ENCODE assay signal across 1 cellular context in genomic region chr11:77061258-77061657, GRCh38.
TF ChIP-seq lines count a peak whose summit lies in the region.
"Not testable (repeated sequence)": the region's sequence is repeated elsewhere in the genome, so short reads cannot be mapped to it uniquely, and the experiment has no call there.

No MANE protein-coding gene starts in this region.

TF ChIP-seq in HepG2, 621 proteins besides CTCF, POLR2A, EP300 and RAD21 (continued from another document and continues in another):
- TF ChIP-seq MLX (CRISPR knock-in tag; IDR thresholded peaks at IDR 0.05) (0 out of 2 replicates have a peak, but pooled peaks have one; percentile 63), HHEX (CRISPR knock-in tag; IDR thresholded peaks at IDR 0.05) (peak; percentile 43; the same call in 1 of the 2 replicates), TCF7 (IDR thresholded peaks at IDR 0.05; ENCODE audit: low read depth) (peak; percentile 53; the same call in 1 of the 2 replicates), FOSL2 (CRISPR knock-in tag; IDR thresholded peaks at IDR 0.05) (peak; percentile 59), TBX2 (CRISPR knock-in tag; IDR thresholded peaks at IDR 0.05; ENCODE audit: borderline replicate concordance) (peak; percentile 41; the same call in 1 of the 2 replicates), TBX3 (IDR thresholded peaks at IDR 0.05; ENCODE audit: borderline replicate concordance) (peak; percentile 76), PITX1 (CRISPR knock-in tag; IDR thresholded peaks at IDR 0.05) (peak; percentile 86), PPARG (CRISPR knock-in tag; conservative IDR thresholded peaks at IDR 0.05) (peak; percentile 65), ZMYM4 (CRISPR knock-in tag; IDR thresholded peaks at IDR 0.05) (peak; percentile 65), CREM (IDR thresholded peaks at IDR 0.05) (peak; percentile 49; the same call in 1 of the 2 replicates), SP5 (CRISPR knock-in tag; IDR thresholded peaks at IDR 0.05; ENCODE audit: borderline replicate concordance, low read depth) (0 out of 2 replicates have a peak, but pooled peaks have one; percentile 43), ZKSCAN8 (CRISPR knock-in tag; IDR thresholded peaks at IDR 0.05; ENCODE audit: borderline replicate concordance) (peak; percentile 51; the same call in 1 of the 2 replicates), IRF2 (CRISPR knock-in tag; IDR thresholded peaks at IDR 0.05) (peak; percentile 55; the same call in 1 of the 2 replicates), KDM1A (CRISPR knock-in tag; IDR thresholded peaks at IDR 0.05) (peak; percentile 73; the same call in 1 of the 2 replicates), ZNF12 (CRISPR knock-in tag; IDR thresholded peaks at IDR 0.05) (peak; percentile 74), KDM4B (CRISPR knock-in tag; IDR thresholded peaks at IDR 0.05) (peak; percentile 49; the same call in 1 of the 2 replicates), ZNF503 (CRISPR knock-in tag; IDR thresholded peaks at IDR 0.05) (peak; percentile 33; the same call in 1 of the 2 replicates), ZGPAT (CRISPR knock-in tag; IDR thresholded peaks at IDR 0.05) (peak; percentile 68), TARDBP (CRISPR knock-in tag; IDR thresholded peaks at IDR 0.05) (0 out of 2 replicates have a peak, but pooled peaks have one; percentile 50), HOXA5 (CRISPR knock-in tag; IDR thresholded peaks at IDR 0.05) (0 out of 2 replicates have a peak, but pooled peaks have one; percentile 57), NONO (CRISPR knock-in tag; conservative IDR thresholded peaks at IDR 0.05) (0 out of 2 replicates have a peak, but pooled peaks have one; percentile 25), SIX1 (CRISPR knock-in tag; IDR thresholded peaks at IDR 0.05; ENCODE audit: borderline replicate concordance) (peak; percentile 65; the same call in 1 of the 2 replicates), HMG20A (CRISPR knock-in tag; IDR thresholded peaks at IDR 0.05; ENCODE audit: borderline replicate concordance) (peak; percentile 84), THAP11 (CRISPR knock-in tag; IDR thresholded peaks at IDR 0.05) (peak; percentile 69; the same call in 1 of the 2 replicates), HMG20B (CRISPR knock-in tag; conservative IDR thresholded peaks at IDR 0.05) (0 out of 2 replicates have a peak, but pooled peaks have one; percentile 17), BCL6 (CRISPR knock-in tag; IDR thresholded peaks at IDR 0.05) (peak; percentile 83), ADNP (CRISPR knock-in tag; IDR thresholded peaks at IDR 0.05) (0 out of 2 replicates have a peak, but pooled peaks have one; percentile 41), ZBTB7B (CRISPR knock-in tag; IDR thresholded peaks at IDR 0.05) (0 out of 2 replicates have a peak, but pooled peaks have one; percentile 26), SOX13 (IDR thresholded peaks at IDR 0.05) (0 out of 2 replicates have a peak, but pooled peaks have one; percentile 51), SOX13 (CRISPR knock-in tag; conservative IDR thresholded peaks at IDR 0.05 in 1 of 2, IDR thresholded peaks at IDR 0.05 in 1 of 2) (peak in 1 of 2 experiments; percentile 89; a peak in 2 of 4 replicates), KLF6 (CRISPR knock-in tag; IDR thresholded peaks at IDR 0.05) (peak; percentile 32; the same call in 1 of the 2 replicates), FOXA3 (CRISPR knock-in tag; IDR thresholded peaks at IDR 0.05) (peak; percentile 97)
- TF ChIP-seq, protein P1, sequence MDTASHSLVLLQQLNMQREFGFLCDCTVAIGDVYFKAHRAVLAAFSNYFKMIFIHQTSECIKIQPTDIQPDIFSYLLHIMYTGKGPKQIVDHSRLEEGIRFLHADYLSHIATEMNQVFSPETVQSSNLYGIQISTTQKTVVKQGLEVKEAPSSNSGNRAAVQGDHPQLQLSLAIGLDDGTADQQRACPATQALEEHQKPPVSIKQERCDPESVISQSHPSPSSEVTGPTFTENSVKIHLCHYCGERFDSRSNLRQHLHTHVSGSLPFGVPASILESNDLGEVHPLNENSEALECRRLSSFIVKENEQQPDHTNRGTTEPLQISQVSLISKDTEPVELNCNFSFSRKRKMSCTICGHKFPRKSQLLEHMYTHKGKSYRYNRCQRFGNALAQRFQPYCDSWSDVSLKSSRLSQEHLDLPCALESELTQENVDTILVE (CRISPR knock-in tag; IDR thresholded peaks at IDR 0.05): peak; percentile 89
- TF ChIP-seq, protein P2, sequence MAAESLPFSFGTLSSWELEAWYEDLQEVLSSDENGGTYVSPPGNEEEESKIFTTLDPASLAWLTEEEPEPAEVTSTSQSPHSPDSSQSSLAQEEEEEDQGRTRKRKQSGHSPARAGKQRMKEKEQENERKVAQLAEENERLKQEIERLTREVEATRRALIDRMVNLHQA (CRISPR knock-in tag; IDR thresholded peaks at IDR 0.05): peak; percentile 96; the same call in 1 of the 2 replicates
- not testable (repeated sequence) for TF ChIP-seq CREM (CRISPR knock-in tag; IDR thresholded peaks at IDR 0.05); NONO (IDR thresholded peaks at IDR 0.05)
- TF ChIP-seq, protein P3, sequence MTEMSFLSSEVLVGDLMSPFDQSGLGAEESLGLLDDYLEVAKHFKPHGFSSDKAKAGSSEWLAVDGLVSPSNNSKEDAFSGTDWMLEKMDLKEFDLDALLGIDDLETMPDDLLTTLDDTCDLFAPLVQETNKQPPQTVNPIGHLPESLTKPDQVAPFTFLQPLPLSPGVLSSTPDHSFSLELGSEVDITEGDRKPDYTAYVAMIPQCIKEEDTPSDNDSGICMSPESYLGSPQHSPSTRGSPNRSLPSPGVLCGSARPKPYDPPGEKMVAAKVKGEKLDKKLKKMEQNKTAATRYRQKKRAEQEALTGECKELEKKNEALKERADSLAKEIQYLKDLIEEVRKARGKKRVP (CRISPR knock-in tag; IDR thresholded peaks at IDR 0.05): peak; percentile 69 to 99
- TF ChIP-seq, protein P4, sequence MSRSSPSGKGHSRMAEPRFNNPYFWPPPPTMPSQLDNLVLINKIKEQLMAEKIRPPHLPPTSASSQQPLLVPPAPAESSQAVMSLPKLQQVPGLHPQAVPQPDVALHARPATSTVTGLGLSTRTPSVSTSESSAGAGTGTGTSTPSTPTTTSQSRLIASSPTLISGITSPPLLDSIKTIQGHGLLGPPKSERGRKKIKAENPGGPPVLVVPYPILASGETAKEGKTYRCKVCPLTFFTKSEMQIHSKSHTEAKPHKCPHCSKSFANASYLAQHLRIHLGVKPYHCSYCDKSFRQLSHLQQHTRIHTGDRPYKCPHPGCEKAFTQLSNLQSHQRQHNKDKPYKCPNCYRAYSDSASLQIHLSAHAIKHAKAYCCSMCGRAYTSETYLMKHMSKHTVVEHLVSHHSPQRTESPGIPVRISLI (CRISPR knock-in tag; IDR thresholded peaks at IDR 0.05; ENCODE audit: borderline replicate concordance): peak; percentile 22; the same call in 1 of the 2 replicates
- TF ChIP-seq, protein P5, sequence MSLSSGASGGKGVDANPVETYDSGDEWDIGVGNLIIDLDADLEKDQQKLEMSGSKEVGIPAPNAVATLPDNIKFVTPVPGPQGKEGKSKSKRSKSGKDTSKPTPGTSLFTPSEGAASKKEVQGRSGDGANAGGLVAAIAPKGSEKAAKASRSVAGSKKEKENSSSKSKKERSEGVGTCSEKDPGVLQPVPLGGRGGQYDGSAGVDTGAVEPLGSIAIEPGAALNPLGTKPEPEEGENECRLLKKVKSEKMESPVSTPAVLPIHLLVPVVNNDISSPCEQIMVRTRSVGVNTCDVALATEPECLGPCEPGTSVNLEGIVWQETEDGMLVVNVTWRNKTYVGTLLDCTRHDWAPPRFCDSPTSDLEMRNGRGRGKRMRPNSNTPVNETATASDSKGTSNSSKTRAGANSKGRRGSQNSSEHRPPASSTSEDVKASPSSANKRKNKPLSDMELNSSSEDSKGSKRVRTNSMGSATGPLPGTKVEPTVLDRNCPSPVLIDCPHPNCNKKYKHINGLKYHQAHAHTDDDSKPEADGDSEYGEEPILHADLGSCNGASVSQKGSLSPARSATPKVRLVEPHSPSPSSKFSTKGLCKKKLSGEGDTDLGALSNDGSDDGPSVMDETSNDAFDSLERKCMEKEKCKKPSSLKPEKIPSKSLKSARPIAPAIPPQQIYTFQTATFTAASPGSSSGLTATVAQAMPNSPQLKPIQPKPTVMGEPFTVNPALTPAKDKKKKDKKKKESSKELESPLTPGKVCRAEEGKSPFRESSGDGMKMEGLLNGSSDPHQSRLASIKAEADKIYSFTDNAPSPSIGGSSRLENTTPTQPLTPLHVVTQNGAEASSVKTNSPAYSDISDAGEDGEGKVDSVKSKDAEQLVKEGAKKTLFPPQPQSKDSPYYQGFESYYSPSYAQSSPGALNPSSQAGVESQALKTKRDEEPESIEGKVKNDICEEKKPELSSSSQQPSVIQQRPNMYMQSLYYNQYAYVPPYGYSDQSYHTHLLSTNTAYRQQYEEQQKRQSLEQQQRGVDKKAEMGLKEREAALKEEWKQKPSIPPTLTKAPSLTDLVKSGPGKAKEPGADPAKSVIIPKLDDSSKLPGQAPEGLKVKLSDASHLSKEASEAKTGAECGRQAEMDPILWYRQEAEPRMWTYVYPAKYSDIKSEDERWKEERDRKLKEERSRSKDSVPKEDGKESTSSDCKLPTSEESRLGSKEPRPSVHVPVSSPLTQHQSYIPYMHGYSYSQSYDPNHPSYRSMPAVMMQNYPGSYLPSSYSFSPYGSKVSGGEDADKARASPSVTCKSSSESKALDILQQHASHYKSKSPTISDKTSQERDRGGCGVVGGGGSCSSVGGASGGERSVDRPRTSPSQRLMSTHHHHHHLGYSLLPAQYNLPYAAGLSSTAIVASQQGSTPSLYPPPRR (CRISPR knock-in tag; IDR thresholded peaks at IDR 0.05; ENCODE audit: borderline replicate concordance): peak; percentile 87
- TF ChIP-seq, protein P6, sequence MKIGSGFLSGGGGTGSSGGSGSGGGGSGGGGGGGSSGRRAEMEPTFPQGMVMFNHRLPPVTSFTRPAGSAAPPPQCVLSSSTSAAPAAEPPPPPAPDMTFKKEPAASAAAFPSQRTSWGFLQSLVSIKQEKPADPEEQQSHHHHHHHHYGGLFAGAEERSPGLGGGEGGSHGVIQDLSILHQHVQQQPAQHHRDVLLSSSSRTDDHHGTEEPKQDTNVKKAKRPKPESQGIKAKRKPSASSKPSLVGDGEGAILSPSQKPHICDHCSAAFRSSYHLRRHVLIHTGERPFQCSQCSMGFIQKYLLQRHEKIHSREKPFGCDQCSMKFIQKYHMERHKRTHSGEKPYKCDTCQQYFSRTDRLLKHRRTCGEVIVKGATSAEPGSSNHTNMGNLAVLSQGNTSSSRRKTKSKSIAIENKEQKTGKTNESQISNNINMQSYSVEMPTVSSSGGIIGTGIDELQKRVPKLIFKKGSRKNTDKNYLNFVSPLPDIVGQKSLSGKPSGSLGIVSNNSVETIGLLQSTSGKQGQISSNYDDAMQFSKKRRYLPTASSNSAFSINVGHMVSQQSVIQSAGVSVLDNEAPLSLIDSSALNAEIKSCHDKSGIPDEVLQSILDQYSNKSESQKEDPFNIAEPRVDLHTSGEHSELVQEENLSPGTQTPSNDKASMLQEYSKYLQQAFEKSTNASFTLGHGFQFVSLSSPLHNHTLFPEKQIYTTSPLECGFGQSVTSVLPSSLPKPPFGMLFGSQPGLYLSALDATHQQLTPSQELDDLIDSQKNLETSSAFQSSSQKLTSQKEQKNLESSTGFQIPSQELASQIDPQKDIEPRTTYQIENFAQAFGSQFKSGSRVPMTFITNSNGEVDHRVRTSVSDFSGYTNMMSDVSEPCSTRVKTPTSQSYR (CRISPR knock-in tag; IDR thresholded peaks at IDR 0.05; ENCODE audit: borderline replicate concordance): 0 out of 2 replicates have a peak, but pooled peaks have one; percentile 20
- TF ChIP-seq, protein P7, sequence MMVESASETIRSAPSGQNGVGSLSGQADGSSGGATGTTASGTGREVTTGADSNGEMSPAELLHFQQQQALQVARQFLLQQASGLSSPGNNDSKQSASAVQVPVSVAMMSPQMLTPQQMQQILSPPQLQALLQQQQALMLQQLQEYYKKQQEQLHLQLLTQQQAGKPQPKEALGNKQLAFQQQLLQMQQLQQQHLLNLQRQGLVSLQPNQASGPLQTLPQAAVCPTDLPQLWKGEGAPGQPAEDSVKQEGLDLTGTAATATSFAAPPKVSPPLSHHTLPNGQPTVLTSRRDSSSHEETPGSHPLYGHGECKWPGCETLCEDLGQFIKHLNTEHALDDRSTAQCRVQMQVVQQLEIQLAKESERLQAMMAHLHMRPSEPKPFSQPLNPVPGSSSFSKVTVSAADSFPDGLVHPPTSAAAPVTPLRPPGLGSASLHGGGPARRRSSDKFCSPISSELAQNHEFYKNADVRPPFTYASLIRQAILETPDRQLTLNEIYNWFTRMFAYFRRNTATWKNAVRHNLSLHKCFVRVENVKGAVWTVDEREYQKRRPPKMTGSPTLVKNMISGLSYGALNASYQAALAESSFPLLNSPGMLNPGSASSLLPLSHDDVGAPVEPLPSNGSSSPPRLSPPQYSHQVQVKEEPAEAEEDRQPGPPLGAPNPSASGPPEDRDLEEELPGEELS (CRISPR knock-in tag; IDR thresholded peaks at IDR 0.05): peak; percentile 82
